Comparison of ENCODE assay signal across 8 cellular contexts in genomic region chr3:35965908-35966307, GRCh38.
DNase-seq lines count a peak whose midpoint lies in the region; ATAC-seq, FAIRE-seq and TF ChIP-seq lines count a peak whose summit lies in the region.

No MANE protein-coding gene starts in this region.

- no peak overlapping the region for H3K4me2 ChIP-seq in DOHH2 (ENCODE audit: low read length)

- CTCF ChIA-PET in T-cell (lab: Charles Lee): no interaction called here

- ATAC-seq in HG03565 (IDR thresholded peaks at IDR 0.05; ENCODE audit: unreplicated experiment) (peak; percentile 42), T-cell (replicated peaks in 1 of 4) (no peak), HG02938 (IDR thresholded peaks at IDR 0.05; ENCODE audit: unreplicated experiment) (no peak)

- no peak overlapping the region for H3K4me3 Mint-ChIP-seq in T-cell

- H3K9me2 ChIP-seq in DOHH2 (replicated peaks; ENCODE audit: control insufficient read depth, low read length): no peaks in the 10 kb centered on the region

- H3K27me3 ChIP-seq in DOHH2 (ENCODE audit: control insufficient read depth, low read length) (no peaks in the 10 kb centered on the region), testis (no peaks in the 10 kb centered on the region)

- TF ChIP-seq CTCF in DOHH2 (IDR thresholded peaks at IDR 0.05; ENCODE audit: low read depth, low read length, poor library complexity, severe bottlenecking): peak; percentile 24
- TF ChIP-seq CTCF in testis (IDR thresholded peaks at IDR 0.05): peak in 2 of 3 experiments; percentile 26 to 43

- H3K36me3 ChIP-seq in DOHH2 (ENCODE audit: control insufficient read depth, low read length) (no peaks in the 10 kb centered on the region), SK-N-MC (ENCODE audit: insufficient read depth, low read length) (no peaks in the 10 kb centered on the region), testis (ENCODE audit: low read depth, missing control alignments) (no peaks in the 10 kb centered on the region)

- WGBS in testis, 2 donors: 22 to 30% methylated on average over 2 of the region's 2 CpGs

- H3K9me3 ChIP-seq in DOHH2 (ENCODE audit: control insufficient read depth, insufficient read depth, low read length) (no peaks in the 10 kb centered on the region), SK-N-MC (ENCODE audit: low read depth, low read length) (no peaks in the 10 kb centered on the region), testis (no peaks in the 10 kb centered on the region)

- no peaks in the 10 kb centered on the region for H3K36me3 Mint-ChIP-seq in T-cell

- peak overlapping the region; percentile 67 for H3K9ac ChIP-seq in SK-N-MC (ENCODE audit: insufficient read length)

- H3K4me3 ChIP-seq in DOHH2 (ENCODE audit: low read length) (no peak overlapping the region), SK-N-MC (0 out of 2 replicates have a peak overlapping the region, but pooled peaks have one; percentile 41), testis (no peak overlapping the region)

- TF ChIP-seq POLR2A in testis (IDR thresholded peaks at IDR 0.05): no peak

- H3K4me1 ChIP-seq in DOHH2 (ENCODE audit: control insufficient read depth, low read length) (no peaks in the 10 kb centered on the region), testis (no peaks in the 10 kb centered on the region)

- H3K9me3 Mint-ChIP-seq in T-cell: no peaks in the 10 kb centered on the region

- DNase-seq in SK-N-MC (ENCODE audit: low read depth, low spot score) (no peak), frontal cortex (ENCODE audit: low spot score in 2 of 2) (peak in 1 of 2 donors; percentile 10), testis (no peak), T-cell (no peak), OCI-M2 (lab: John Stamatoyannopoulos, UW; ENCODE audit: unreplicated experiment) (no peak)

- peaks cover 2 to 10% (median 2%) of the 10 kb centered on the region in 3 donors for H3K4me1 Mint-ChIP-seq in T-cell

- no peak overlapping the region for H3K27ac Mint-ChIP-seq in T-cell

- POLR2A ChIA-PET in T-cell (lab: Charles Lee): interaction anchor here in 1 of 2 donors (0.5 kb wide), 1 partner anchor 20 kb away, joined by 3 read pairs; no protein-coding TSS in a partner anchor

- intact Hi-C loops in testis (cut with DNase I; ENCODE audit: low total_unique reads): no loop called here

- H3K79me2 ChIP-seq in DOHH2 (ENCODE audit: control insufficient read depth, low read length): no peaks in the 10 kb centered on the region

- H3K27ac ChIP-seq in DOHH2 (ENCODE audit: low read depth, low read length) (no peak overlapping the region), SK-N-MC (peak overlapping the region; percentile 94), testis (no peak overlapping the region)

- no peaks in the 10 kb centered on the region for H3F3A ChIP-seq in DOHH2 (ENCODE audit: control insufficient read depth, insufficient read depth)

- peaks cover 0 to 2% of the 10 kb centered on the region in 2 donors for H3K27me3 Mint-ChIP-seq in T-cell

- H4K20me1 ChIP-seq in DOHH2 (ENCODE audit: control insufficient read depth, insufficient read depth, low read depth, low read length): no peaks in the 10 kb centered on the region

- peak; percentile 68 for FAIRE-seq in frontal cortex (lab: Jason Lieb, UNC)
